21 cellular contexts compared by ENCODE assay signal in genomic region chrX:101676571-101676970, GRCh38. TPM values are rescaled to one million over a fixed set of nuclear protein-coding genes. Genes with fewer than 3 reads are reported as not detected.
DNase-seq lines count a peak whose midpoint lies in the region; ATAC-seq, FAIRE-seq and TF ChIP-seq lines count a peak whose summit lies in the region.
"Had no signal": no experiment of that assay in that cellular context is flagged by ENCODE, and none has a peak within 500 bp of the region (broad histone marks: within the 10 kb centered on the region; RNA-seq: fewer than 3 reads in every experiment).

No MANE protein-coding gene starts in this region.

- H3K4me3 ChIP-seq in H1 (ENCODE audit: extremely low read depth in 1 of 4, insufficient read depth in 2 of 4, low read depth in 3 of 4, low read length in 4 of 4) (no peak overlapping the region), PC-3 (ENCODE audit: low read length) (no peak overlapping the region)
- H3K4me3 ChIP-seq: esophagus muscularis mucosa, MG63 had no signal

- H4K20me1 ChIP-seq in H1 (replicated peaks in 1 of 2; ENCODE audit: control insufficient read depth in 1 of 2, insufficient read depth in 2 of 2, low read length in 2 of 2) (no peaks in the 10 kb centered on the region), PC-3 (ENCODE audit: low read length) (no peaks in the 10 kb centered on the region)

- H3K4me1 ChIP-seq in H1 (replicated peaks in 1 of 4; ENCODE audit: control insufficient read depth in 3 of 4, insufficient read depth in 4 of 4, low read length in 3 of 4) (no peaks in the 10 kb centered on the region; a peak in 2 of 7 replicates), PC-3 (ENCODE audit: insufficient read depth, low read length) (no peaks in the 10 kb centered on the region)
- H3K4me1 ChIP-seq: esophagus muscularis mucosa had no signal

- H3K36me3 ChIP-seq in H1 (ENCODE audit: control insufficient read depth in 2 of 4, insufficient read depth in 4 of 4, low read length in 3 of 4): no peaks in the 10 kb centered on the region
- H3K36me3 ChIP-seq in PC-3 (ENCODE audit: low read depth, low read length): no peaks in the 10 kb centered on the region
- H3K36me3 ChIP-seq: esophagus muscularis mucosa, MG63 had no signal

- POLR2A ChIA-PET in H1 (lab: Charles Lee; ENCODE audit: partially characterized antibody) (interaction anchor here (1.4 to 2.3 kb wide), 2 partner anchors 10 to 17 kb away, joined by 3 to 6 read pairs; partner anchors contain the start of gene ARMCX2), PC-3 (lab: Charles Lee; ENCODE audit: unreplicated experiment) (interaction anchor here (0.7 kb wide), 1 partner anchor 11 kb away, joined by 9 read pairs; no protein-coding TSS in a partner anchor)

- no peak overlapping the region for H2BK12ac ChIP-seq in H1 (ENCODE audit: low read depth, low read length)

- no peak for TF ChIP-seq EP300 in H1 (IDR thresholded peaks at IDR 0.05; ENCODE audit: borderline replicate concordance in 1 of 2, low read depth in 2 of 2, low read length in 2 of 2)

- H3K56ac ChIP-seq in H1 (replicated peaks; ENCODE audit: insufficient read length, low read depth, low read length): no peak overlapping the region

- no peaks in the 10 kb centered on the region for H3K27me3 ChIP-seq in H1 (replicated peaks in 1 of 4; ENCODE audit: control insufficient read depth in 3 of 4, extremely low read depth in 1 of 4, insufficient read depth in 3 of 4, low read length in 3 of 4)
- no peaks in the 10 kb centered on the region for H3K27me3 ChIP-seq in PC-3 (ENCODE audit: low read length)
- H3K27me3 ChIP-seq: esophagus muscularis mucosa, MG63 had no signal

- H3F3A ChIP-seq in PC-3 (ENCODE audit: low read length, unreplicated experiment): no peaks in the 10 kb centered on the region

- H3K9ac ChIP-seq in H1 (replicated peaks in 1 of 4; ENCODE audit: extremely low read depth in 1 of 4, low read depth in 3 of 4, low read length in 3 of 4): no peak overlapping the region
- no peak overlapping the region for H3K9ac ChIP-seq in PC-3 (ENCODE audit: low read length)
- H3K9ac ChIP-seq: SK-N-SH had no signal

- H2BK20ac ChIP-seq in H1 (ENCODE audit: low read length): no peak overlapping the region

- no peak overlapping the region for H4K91ac ChIP-seq in H1 (replicated peaks; ENCODE audit: insufficient read length, low read length)

- H3K9me2 ChIP-seq in PC-3 (replicated peaks; ENCODE audit: low read length): no peaks in the 10 kb centered on the region
- H3K9me2 ChIP-seq: SK-N-SH had no signal

- H2BK15ac ChIP-seq in H1 (ENCODE audit: low read length): no peak overlapping the region

- TF ChIP-seq CTCF in H1 (IDR thresholded peaks at IDR 0.05; ENCODE audit: control extremely low read depth in 1 of 3, insufficient read depth in 1 of 3, low read depth in 1 of 3, low read length in 3 of 3): no peak
- no peak for TF ChIP-seq CTCF in PC-3 (conservative IDR thresholded peaks at IDR 0.05; ENCODE audit: low read depth, low read length)

- no peak overlapping the region for H3K27ac ChIP-seq in H1 (ENCODE audit: low read depth, low read length)
- H3K27ac ChIP-seq in PC-3 (ENCODE audit: low read length): no peak overlapping the region
- H3K27ac ChIP-seq: C4-2B, esophagus muscularis mucosa, HL-60 had no signal

- no peak overlapping the region for H3K14ac ChIP-seq in H1 (ENCODE audit: insufficient read length)

- no peak overlapping the region for H4K5ac ChIP-seq in H1 (ENCODE audit: insufficient read length, low read depth, low read length)

- DNase-seq in H1 (ENCODE audit: low read depth in 1 of 2, low spot score in 2 of 2) (no peak), ureter (ENCODE audit: low spot score) (no peak), urothelium cell line (ENCODE audit: low spot score) (no peak), RKO (ENCODE audit: low spot score) (no peak), PC-3 (no peak)
- DNase-seq: effector CD8-positive, alpha-beta T cell; MG63; NCI-H1694 treated with DMSO at 0.1 percent for 48 hours; NCI-H226; RPMI8226; SK-N-SH; stimulated activated CD4-positive, alpha-beta T cell treated with anti-CD3 and anti-CD28 coated beads, Interleukin-4, amount 100 ng/mL, for 24 hours had no signal

- H3K18ac ChIP-seq in H1 (ENCODE audit: extremely low read depth, low read length): no peak overlapping the region

- no TSS peak for BruUV-seq in PC-3 (replicated peaks; lab: Mats Ljungman, UMichigan)

- TF ChIP-seq RAD21 in H1 (IDR thresholded peaks at IDR 0.05 in 1 of 2, conservative IDR thresholded peaks at IDR 0.05 in 1 of 2; ENCODE audit: low read depth in 2 of 2, low read length in 2 of 2): no peak

- no peak overlapping the region for H2BK120ac ChIP-seq in H1 (replicated peaks; ENCODE audit: low read depth, low read length)

- H3K4me2 ChIP-seq in H1 (ENCODE audit: insufficient read depth in 1 of 2, low read depth in 2 of 2, low read length in 2 of 2) (no peak overlapping the region), PC-3 (ENCODE audit: low read length) (no peak overlapping the region)
- H3K4me2 ChIP-seq: SK-N-SH had no signal

- no peak overlapping the region for H3K23ac ChIP-seq in H1 (ENCODE audit: insufficient read length)

- FAIRE-seq in H1 (lab: Jason Lieb, UNC): no peak
- FAIRE-seq in urothelium cell line (lab: Jason Lieb, UNC): no peak
- FAIRE-seq: G401.6 had no signal

- no peak overlapping the region for H2BK5ac ChIP-seq in H1 (ENCODE audit: low read depth, low read length)

- ATAC-seq in GM18858 (IDR thresholded peaks at IDR 0.05; ENCODE audit: unreplicated experiment) (peak; percentile 20), GM21515 (IDR thresholded peaks at IDR 0.05; ENCODE audit: unreplicated experiment) (peak; percentile 37), HG03025 (IDR thresholded peaks at IDR 0.05; ENCODE audit: low FRiP score, unreplicated experiment) (peak; percentile 59), PC-3 (no peak)
- ATAC-seq: activated CD4-positive, CD25-positive, alpha-beta regulatory T cell treated with anti-CD3 and anti-CD28 coated beads, Interleukin-2, amount 50 U/mL, for 24 hours; activated naive CD4-positive, alpha-beta T cell treated with anti-CD3 and anti-CD28 coated beads, Interleukin-2, amount 50 U/mL, for 72 hours had no signal

- 72% methylated on average over 3 of the region's 3 CpGs; no CpG with 5 or more reads in 1 of the 2 experiments for WGBS in H1 (ENCODE audit: extremely low coverage in 1 of 2, insufficient coverage in 1 of 2, insufficient read length in 1 of 2, insufficient replicate concordance in 2 of 2, low coverage in 1 of 2, low lambda C conversion rate in 2 of 2, missing lambda C conversion rate in 1 of 2), 2 experiments

- H2AK5ac ChIP-seq in H1 (ENCODE audit: low read depth, low read length): no peak overlapping the region

- H2AFZ ChIP-seq in H1 (ENCODE audit: low read length): peak overlapping the region; percentile 76; the same call in 1 of the 2 replicates
- no peak overlapping the region for H2AFZ ChIP-seq in PC-3 (ENCODE audit: low read length)

- no peaks in the 10 kb centered on the region for H3K23me2 ChIP-seq in H1 (ENCODE audit: low read depth, low read length)

- CTCF ChIA-PET in H1 (lab: Charles Lee; ENCODE audit: partially characterized antibody) (no interaction called here), PC-3 (lab: Charles Lee) (no interaction called here)

- intact Hi-C loops in PC-3 (cut with micrococcal nuclease): no loop called here

- no peaks in the 10 kb centered on the region for H3K79me1 ChIP-seq in H1 (ENCODE audit: low read depth, low read length)

- no peak overlapping the region for H3K4ac ChIP-seq in H1 (replicated peaks; ENCODE audit: insufficient read length, low read depth, low read length)

- H3K9me3 ChIP-seq in H1 (ENCODE audit: insufficient read depth in 2 of 2, low read depth in 1 of 2, low read length in 1 of 2) (no peaks in the 10 kb centered on the region), PC-3 (ENCODE audit: low read length) (no peaks in the 10 kb centered on the region)
- H3K9me3 ChIP-seq: esophagus muscularis mucosa, MG63, SK-N-SH had no signal

- no peak for TF ChIP-seq POLR2A in H1 (IDR thresholded peaks at IDR 0.05; ENCODE audit: control extremely low read depth in 1 of 2, low read depth in 2 of 2, low read length in 2 of 2)

- H4K8ac ChIP-seq in H1 (ENCODE audit: extremely low read depth, insufficient read depth, low read length): no peak overlapping the region

- H3K79me2 ChIP-seq in H1 (ENCODE audit: control insufficient read depth in 1 of 2, insufficient read depth in 2 of 2, low read length in 2 of 2): no peaks in the 10 kb centered on the region
- no peaks in the 10 kb centered on the region for H3K79me2 ChIP-seq in PC-3 (ENCODE audit: low read length)

RNA-seq across cellular contexts. Expression of gene ARMCX2, which starts 16.9 kb away (rescaled TPM):
- total RNA-seq in H1 (2021; fragmentation: NEBNext Ultra II Directional; extraction: Animal tissue kit (Norgen Biotek cat#: 25700)): 110 and 113 TPM in 2 replicates
- polyA plus RNA-seq in H1 (2011; rRNA removed): 39.7 and 39.9 TPM in 2 replicates
- polyA plus RNA-seq in H1 (2011; cell fraction: cytosol; rRNA removed): 61.2 TPM
- polyA plus RNA-seq in H1 (2011; cell fraction: nucleus; rRNA removed): 121 TPM
- 93.8 to 114 TPM (median 106 TPM) in 4 replicates for polyA plus RNA-seq in H1 (2012, experiment 1 of 2)
- 37.6 TPM for polyA plus RNA-seq in H1 (2012, experiment 2 of 2)
- polyA plus RNA-seq in H1 (2013, experiment 1 of 2): 69.2 TPM
- polyA plus RNA-seq in H1 (2013, experiment 2 of 2): 70.1 TPM
- polyA minus RNA-seq in H1 (2011; rRNA and poly(A)+ RNA removed): 87.8 and 104 TPM in 2 replicates
- 38.1 TPM for polyA minus RNA-seq in H1 (2011; cell fraction: cytosol; rRNA and poly(A)+ RNA removed)
- 35.1 TPM for polyA minus RNA-seq in H1 (2011; cell fraction: nucleus; rRNA and poly(A)+ RNA removed)
- 57.8 TPM for total RNA-seq in ureter
- 0.58 and 0.98 TPM in 2 replicates for total RNA-seq in PC-3 (2014; rRNA removed)

RNA-seq across cellular contexts. Expression of gene ARMCX3, which starts 53.6 kb away (rescaled TPM):
- total RNA-seq in H1 (2021; fragmentation: NEBNext Ultra II Directional; extraction: Animal tissue kit (Norgen Biotek cat#: 25700)): 19.5 and 20.3 TPM in 2 replicates
- 7.4 and 7.6 TPM in 2 replicates for polyA plus RNA-seq in H1 (2011; rRNA removed)
- polyA plus RNA-seq in H1 (2011; cell fraction: cytosol; rRNA removed): 14.1 TPM
- 18.1 TPM for polyA plus RNA-seq in H1 (2011; cell fraction: nucleus; rRNA removed)
- polyA plus RNA-seq in H1 (2012, experiment 1 of 2): 13.8 to 20.4 TPM (median 18.5 TPM) in 4 replicates
- polyA plus RNA-seq in H1 (2012, experiment 2 of 2): 2.3 TPM
- 9.0 TPM for polyA plus RNA-seq in H1 (2013, experiment 1 of 2)
- polyA plus RNA-seq in H1 (2013, experiment 2 of 2): 8.8 TPM
- 11.1 and 13.5 TPM in 2 replicates for polyA minus RNA-seq in H1 (2011; rRNA and poly(A)+ RNA removed)
- polyA minus RNA-seq in H1 (2011; cell fraction: cytosol; rRNA and poly(A)+ RNA removed): 9.2 TPM
- 17.1 TPM for polyA minus RNA-seq in H1 (2011; cell fraction: nucleus; rRNA and poly(A)+ RNA removed)
- total RNA-seq in ureter (53.3 TPM), PC-3 (2014; rRNA removed) (13.6 and 16.0 TPM in 2 replicates)

RNA-seq across cellular contexts. Expression of gene ARMCX6, which starts 58.8 kb away (rescaled TPM):
- 36.6 and 40.0 TPM in 2 replicates for total RNA-seq in H1 (2021; fragmentation: NEBNext Ultra II Directional; extraction: Animal tissue kit (Norgen Biotek cat#: 25700))
- polyA plus RNA-seq in H1 (2011; rRNA removed): 18.3 and 24.9 TPM in 2 replicates
- polyA plus RNA-seq in H1 (2011; cell fraction: cytosol; rRNA removed): 24.3 TPM
- polyA plus RNA-seq in H1 (2011; cell fraction: nucleus; rRNA removed): 32.3 TPM
- polyA plus RNA-seq in H1 (2012, experiment 1 of 2): 35.5 to 37.9 TPM (median 37.1 TPM) in 4 replicates
- polyA plus RNA-seq in H1 (2012, experiment 2 of 2): 25.6 TPM
- polyA plus RNA-seq in H1 (2013, experiment 1 of 2): 33.8 TPM
- 31.6 TPM for polyA plus RNA-seq in H1 (2013, experiment 2 of 2)
- 9.2 and 21.3 TPM in 2 replicates for polyA minus RNA-seq in H1 (2011; rRNA and poly(A)+ RNA removed)
- 5.1 TPM for polyA minus RNA-seq in H1 (2011; cell fraction: cytosol; rRNA and poly(A)+ RNA removed)
- 11.7 TPM for polyA minus RNA-seq in H1 (2011; cell fraction: nucleus; rRNA and poly(A)+ RNA removed)
- 57.4 TPM for total RNA-seq in ureter
- 33.7 and 52.8 TPM in 2 replicates for total RNA-seq in PC-3 (2014; rRNA removed)

Comparison
In these comparisons a context has a peak if more than half of its experiments do, and no peak if none do; other contexts are left out.
1. RNA of gene ARMCX2, which starts 16.9 kb away (total RNA-seq): 110 to 113 TPM in H1 and 57.8 TPM in ureter (single experiment); 0.58 to 0.98 TPM in PC-3; every median in the first group is over 10 times any median in the second.